20 cellular contexts compared by ENCODE assay signal in genomic region chr6:24117016-24117415, GRCh38. TPM values are rescaled to one million over a fixed set of nuclear protein-coding genes. Genes with fewer than 3 reads are reported as not detected.
DNase-seq lines count a peak whose midpoint lies in the region; ATAC-seq lines count a peak whose summit lies in the region.
"Had no signal": no experiment of that assay in that cellular context is flagged by ENCODE, and none has a peak within 500 bp of the region (broad histone marks: within the 10 kb centered on the region; RNA-seq: fewer than 3 reads in every experiment).

No MANE protein-coding gene starts in this region.

- no peak for ATAC-seq in Right ventricle myocardium inferior
- ATAC-seq: A549, GM23338, HCT116 had no signal

- no peak overlapping the region for H3K4me3 ChIP-seq in MG63
- H3K4me3 ChIP-seq: A549; BLaER1 treated with 17β-estradiol and CSF1 and Interleukin-3, amounts not matched to agents 10 nM and 100 nM; GM23338 had no signal

- no peaks in the 10 kb centered on the region for H3K27me3 ChIP-seq in MG63
- H3K27me3 ChIP-seq: BLaER1 treated with 17β-estradiol and CSF1 and Interleukin-3, amounts not matched to agents 10 nM and 100 nM had no signal

- H3K36me3 ChIP-seq in MG63, result no peaks in the 10 kb centered on the region
- H3K36me3 ChIP-seq: BLaER1 treated with 17β-estradiol and CSF1 and Interleukin-3, amounts not matched to agents 10 nM and 100 nM had no signal

- intact Hi-C loops in Right ventricle myocardium inferior (cut with DNase I), result no loop called here

- in situ Hi-C loops in Caki2 (cut with HindIII; ENCODE audit: low pct_unique_long_range_greater_than_20kb, low sequenced_read_pairs), result no loop called here

- DNase-seq in Caki2 (ENCODE audit: low read depth) (peak; percentile 23), HT1080 (ENCODE audit: low read depth) (peak; percentile 38), astrocyte of the hippocampus (ENCODE audit: low read depth, low spot score) (peak; percentile 40), non-pigmented ciliary epithelial cell (ENCODE audit: low read depth) (peak; percentile 3), MG63 (no peak), T-helper 1 cell (no peak), DMS114 treated with DMSO at 0.1 percent for 48 hours (lab: John Stamatoyannopoulos, UW; ENCODE audit: unreplicated experiment) (no peak), Right ventricle myocardium inferior (ENCODE audit: missing footprints) (no peak)
- DNase-seq: CD8-positive, alpha-beta memory T cell; GF-D8; KG1; NCI-H1436; NCI-H2029; NCI-H345; NCI-H526 had no signal

- no peaks in the 10 kb centered on the region for H3K9me3 ChIP-seq in MG63
- H3K9me3 ChIP-seq: A549; BLaER1 treated with 17β-estradiol and CSF1 and Interleukin-3, amounts not matched to agents 10 nM and 100 nM had no signal

RNA-seq across cellular contexts. Expression of gene NRSN1, which starts 9.0 kb away (rescaled TPM):
- not detected in 2 replicates for total RNA-seq in Caki2 (2014; rRNA removed; shearing (Covaris generic); ENCODE audit: low replicate concordance)
- not detected in 2 replicates for total RNA-seq in HT1080 (2014; rRNA removed; shearing (Covaris generic))
- not detected in 2 replicates for polyA plus RNA-seq in HT1080 (2015; cell fraction: cytosol; rRNA removed)
- polyA plus RNA-seq in HT1080 (2015; cell fraction: nucleus; rRNA removed), result not detected in 2 replicates
- total RNA-seq in MG63 (2014; rRNA removed; shearing (Covaris generic); ENCODE audit: low replicate concordance), result not detected in 2 replicates
- total RNA-seq in Right ventricle myocardium inferior, result not detected
- total RNA-seq: CD8-positive, alpha-beta memory T cell; SK-MEL-5 had no signal
- polyA plus RNA-seq: A549; CD8-positive, alpha-beta memory T cell had no signal

Comparison
In these comparisons a context has a peak if more than half of its experiments do, and no peak if none do; other contexts are left out.
1. DNase-seq: peak in Caki2 (single experiment), HT1080 (single experiment), astrocyte of the hippocampus (single experiment) and non-pigmented ciliary epithelial cell (single experiment); none in MG63 (single experiment), T-helper 1 cell (0 of 5), DMS114 treated with DMSO at 0.1 percent for 48 hours (single experiment) and Right ventricle myocardium inferior (single experiment).